In genomic region chr2:62568983-62569837, GRCh38 we compare ENCODE assay signal across 17 cellular contexts.
DNase-seq lines count a peak whose midpoint lies in the region; ATAC-seq, FAIRE-seq and TF ChIP-seq lines count a peak whose summit lies in the region.
"Had no signal": no experiment of that assay in that cellular context is flagged by ENCODE, and none has a peak within 500 bp of the region (broad histone marks: within the 10 kb centered on the region; RNA-seq: fewer than 3 reads in every experiment).

No MANE protein-coding gene starts in this region.

- BruUV-seq in endothelial cell of umbilical vein (replicated peaks; lab: Mats Ljungman, UMichigan): no TSS peak

- H3K27me3 Mint-ChIP-seq in activated naive CD4-positive, alpha-beta T cell treated with anti-CD3 and anti-CD28 coated beads for 36 hours (ENCODE audit: low read depth): peaks cover 31% of the 10 kb centered on the region

- no peak overlapping the region for H3K4me2 ChIP-seq in endothelial cell of umbilical vein (ENCODE audit: insufficient read depth, low read length)
- peak overlapping the region; percentile 40 for H3K4me2 ChIP-seq in osteoblast (ENCODE audit: insufficient read depth, low read length)
- H3K4me2 ChIP-seq: BLaER1 had no signal

- CTCF ChIA-PET in endothelial cell of umbilical vein (lab: Charles Lee): interaction anchor here (1.2 kb wide), 1 partner anchor 9 kb away, joined by 6 read pairs; no protein-coding TSS in a partner anchor
- CTCF ChIA-PET in activated naive CD4-positive, alpha-beta T cell treated with anti-CD3 and anti-CD28 coated beads for 36 hours (lab: Charles Lee): interaction anchor here (0.7 kb wide), 1 partner anchor 135 kb away, joined by 3 read pairs; no protein-coding TSS in a partner anchor

- no peaks in the 10 kb centered on the region for H3K9me3 ChIP-seq in endothelial cell of umbilical vein (replicated peaks; ENCODE audit: control insufficient read depth, insufficient read depth, low read length)
- H3K9me3 ChIP-seq in osteoblast (ENCODE audit: low read depth, low read length): no peaks in the 10 kb centered on the region
- H3K9me3 ChIP-seq: BLaER1, tibial nerve had no signal

- no peak overlapping the region for H3K27ac Mint-ChIP-seq in activated naive CD4-positive, alpha-beta T cell treated with anti-CD3 and anti-CD28 coated beads for 36 hours
- H3K27ac Mint-ChIP-seq: activated naive CD4-positive, alpha-beta T cell treated with anti-CD3 and anti-CD28 coated beads, Interleukin-2, amount 50 U/mL, for 24 hours; immature natural killer cell had no signal

- TF ChIP-seq CTCF in endothelial cell of umbilical vein (IDR thresholded peaks at IDR 0.05; ENCODE audit: extremely low read depth in 1 of 2, insufficient read depth in 1 of 2, low read depth in 1 of 2, low read length in 2 of 2): no peak
- TF ChIP-seq CTCF in osteoblast (IDR thresholded peaks at IDR 0.05; ENCODE audit: extremely low read depth, low read depth, low read length): no peak

- H3K9me1 ChIP-seq in endothelial cell of umbilical vein (replicated peaks; ENCODE audit: control insufficient read depth, extremely low read depth, insufficient read depth, low read length): no peaks in the 10 kb centered on the region

- H2AFZ ChIP-seq in endothelial cell of umbilical vein (ENCODE audit: low read depth, low read length): no peak overlapping the region
- H2AFZ ChIP-seq in osteoblast (ENCODE audit: low read length): peak overlapping the region; percentile 50

- dilution Hi-C loops in endothelial cell of umbilical vein (cut with MboI; ENCODE audit: extremely low pct_ligation_motif_present, low sequenced_read_pairs): no loop called here

- no peaks in the 10 kb centered on the region for H3K36me3 ChIP-seq in endothelial cell of umbilical vein (ENCODE audit: control insufficient read depth in 2 of 2, extremely low read depth in 1 of 2, insufficient read depth in 2 of 2, low read length in 2 of 2)
- H3K36me3 ChIP-seq in osteoblast (ENCODE audit: insufficient read depth, low read length): no peaks in the 10 kb centered on the region
- H3K36me3 ChIP-seq: BLaER1, tibial nerve had no signal

- H4K20me1 ChIP-seq in endothelial cell of umbilical vein (replicated peaks; ENCODE audit: control insufficient read depth, extremely low read depth, insufficient read depth, low read length) (no peaks in the 10 kb centered on the region), osteoblast (ENCODE audit: insufficient read depth, low read length) (no peaks in the 10 kb centered on the region)
- H4K20me1 ChIP-seq: BLaER1 had no signal

- POLR2A ChIA-PET in endothelial cell of umbilical vein (lab: Charles Lee): no interaction called here

- H3K4me3 ChIP-seq in endothelial cell of umbilical vein (replicated peaks in 1 of 3; ENCODE audit: insufficient read depth in 1 of 3, low read depth in 1 of 3, low read length in 3 of 3) (no peak overlapping the region), osteoblast (ENCODE audit: insufficient read depth, low read length) (no peak overlapping the region)
- H3K4me3 ChIP-seq: BLaER1, tibial nerve had no signal

- no peaks in the 10 kb centered on the region for H3K9me3 Mint-ChIP-seq in activated naive CD4-positive, alpha-beta T cell treated with anti-CD3 and anti-CD28 coated beads for 36 hours
- H3K9me3 Mint-ChIP-seq: activated naive CD4-positive, alpha-beta T cell treated with anti-CD3 and anti-CD28 coated beads, Interleukin-2, amount 50 U/mL, for 24 hours had no signal

- H3K36me3 Mint-ChIP-seq in activated naive CD4-positive, alpha-beta T cell treated with anti-CD3 and anti-CD28 coated beads for 36 hours (ENCODE audit: low read depth): no peaks in the 10 kb centered on the region
- H3K36me3 Mint-ChIP-seq: activated naive CD4-positive, alpha-beta T cell treated with anti-CD3 and anti-CD28 coated beads, Interleukin-2, amount 50 U/mL, for 24 hours; immature natural killer cell had no signal

- DNase-seq in Daoy (ENCODE audit: low read depth): peak; percentile 73
- DNase-seq in NCI-H748 (lab: John Stamatoyannopoulos, UW; ENCODE audit: unreplicated experiment): peak; percentile 58
- no peak for DNase-seq in endothelial cell of umbilical vein (ENCODE audit: low read depth, low spot score)
- no peak for DNase-seq in osteoblast (ENCODE audit: insufficient read length, low spot score, missing footprints)
- DNase-seq in D341Med (ENCODE audit: low spot score): no peak
- DNase-seq in SIG-M5 treated with dmso at 0.1 percent for 504 hours (lab: John Stamatoyannopoulos, UW; ENCODE audit: unreplicated experiment): no peak
- DNase-seq in activated naive CD4-positive, alpha-beta T cell treated with anti-CD3 and anti-CD28 coated beads for 36 hours: no peak
- DNase-seq: activated CD4-positive, CD25-positive, alpha-beta regulatory T cell; immature natural killer cell; KBM-7; NCI-H187 treated with DMSO at 0.1 percent for 48 hours; NK-92 treated with Interleukin-12 subunit alpha and Interleukin-12 subunit beta, amount 100 ng/mL, for 24 hours; stimulated activated CD4-positive, alpha-beta T cell treated with anti-CD3 and anti-CD28 coated beads, Interleukin-2, amount 100 ng/mL, for 24 hours had no signal

- H3K4me3 Mint-ChIP-seq in activated naive CD4-positive, alpha-beta T cell treated with anti-CD3 and anti-CD28 coated beads for 36 hours: no peak overlapping the region
- H3K4me3 Mint-ChIP-seq: activated naive CD4-positive, alpha-beta T cell treated with anti-CD3 and anti-CD28 coated beads, Interleukin-2, amount 50 U/mL, for 24 hours; immature natural killer cell had no signal

- no peak overlapping the region for H3K9ac ChIP-seq in endothelial cell of umbilical vein (replicated peaks; ENCODE audit: extremely low read depth, insufficient read depth, low read length)
- H3K9ac ChIP-seq: BLaER1 had no signal

- FAIRE-seq in endothelial cell of umbilical vein (lab: Jason Lieb, UNC): peak; percentile 26

- H3K79me2 ChIP-seq in endothelial cell of umbilical vein (ENCODE audit: control insufficient read depth, insufficient read depth, low read length): no peaks in the 10 kb centered on the region
- H3K79me2 ChIP-seq in osteoblast (ENCODE audit: insufficient read depth, low read length): no peaks in the 10 kb centered on the region

- TF ChIP-seq POLR2A in endothelial cell of umbilical vein (IDR thresholded peaks at IDR 0.05; ENCODE audit: low read depth, low read length): no peak

- H3K4me1 ChIP-seq in endothelial cell of umbilical vein (ENCODE audit: control insufficient read depth, extremely low read depth, insufficient read depth, low read length): peaks cover 8% of the 10 kb centered on the region
- peaks cover 17% of the 10 kb centered on the region for H3K4me1 ChIP-seq in osteoblast (ENCODE audit: insufficient read depth, low read length)
- H3K4me1 ChIP-seq: BLaER1 had no signal

- peaks cover 2% of the 10 kb centered on the region for H3K4me1 Mint-ChIP-seq in activated naive CD4-positive, alpha-beta T cell treated with anti-CD3 and anti-CD28 coated beads for 36 hours (ENCODE audit: low read depth)
- H3K4me1 Mint-ChIP-seq: activated naive CD4-positive, alpha-beta T cell treated with anti-CD3 and anti-CD28 coated beads, Interleukin-2, amount 50 U/mL, for 24 hours; immature natural killer cell had no signal

- H3K27ac ChIP-seq in endothelial cell of umbilical vein (ENCODE audit: insufficient read depth, low read depth, low read length) (no peak overlapping the region), osteoblast (ENCODE audit: low read depth, low read length) (no peak overlapping the region)
- H3K27ac ChIP-seq: BLaER1 had no signal

- peaks cover 0 to 2% of the 10 kb centered on the region in 2 experiments for H3K27me3 ChIP-seq in endothelial cell of umbilical vein (ENCODE audit: control insufficient read depth in 2 of 2, insufficient read depth in 2 of 2, low read length in 2 of 2)
- no peaks in the 10 kb centered on the region for H3K27me3 ChIP-seq in osteoblast (ENCODE audit: insufficient read depth, low read length)
- H3K27me3 ChIP-seq: BLaER1, tibial nerve had no signal

- intact Hi-C loops in endothelial cell of umbilical vein (cut with micrococcal nuclease): no loop called here
- intact Hi-C loops in activated naive CD4-positive, alpha-beta T cell treated with anti-CD3 and anti-CD28 coated beads for 36 hours (cut with micrococcal nuclease): no loop called here

- ATAC-seq in HG03039 (IDR thresholded peaks at IDR 0.05; ENCODE audit: unreplicated experiment): no peak

TF ChIP-seq in endothelial cell of umbilical vein, 7 proteins besides CTCF, POLR2A, EP300 and RAD21:
- TF ChIP-seq GATA2 (IDR thresholded peaks at IDR 0.05; ENCODE audit: insufficient read depth, insufficient read length, low read depth, low read length) (no peak), EZH2 (IDR thresholded peaks at IDR 0.05; ENCODE audit: borderline replicate concordance, low read depth, low read length, severe bottlenecking) (no peak), MYC (IDR thresholded peaks at IDR 0.05; ENCODE audit: low read depth, low read length) (no peak), POLR2AphosphoS5 (IDR thresholded peaks at IDR 0.05; ENCODE audit: insufficient read depth, low read depth, low read length) (no peak), MAX (IDR thresholded peaks at IDR 0.05; ENCODE audit: insufficient read depth, insufficient read length) (no peak), FOS (IDR thresholded peaks at IDR 0.05; ENCODE audit: borderline replicate concordance, insufficient read depth, low read length) (no peak), JUN (IDR thresholded peaks at IDR 0.05; ENCODE audit: borderline replicate concordance, insufficient read depth, insufficient read length, low read depth) (no peak)
TF ChIP-seq in endothelial cell of umbilical vein: peak in this region for 0.

Comparison
In these comparisons a context has a peak if more than half of its experiments do, and no peak if none do; other contexts are left out.
1. DNase-seq: peak in Daoy (single experiment) and NCI-H748 (single experiment); none in endothelial cell of umbilical vein (single experiment), osteoblast (single experiment), D341Med (single experiment), SIG-M5 treated with dmso at 0.1 percent for 504 hours (single experiment) and activated naive CD4-positive, alpha-beta T cell treated with anti-CD3 and anti-CD28 coated beads for 36 hours (single experiment).